8 cellular contexts compared by ENCODE assay signal in the genomic region with DNA sequence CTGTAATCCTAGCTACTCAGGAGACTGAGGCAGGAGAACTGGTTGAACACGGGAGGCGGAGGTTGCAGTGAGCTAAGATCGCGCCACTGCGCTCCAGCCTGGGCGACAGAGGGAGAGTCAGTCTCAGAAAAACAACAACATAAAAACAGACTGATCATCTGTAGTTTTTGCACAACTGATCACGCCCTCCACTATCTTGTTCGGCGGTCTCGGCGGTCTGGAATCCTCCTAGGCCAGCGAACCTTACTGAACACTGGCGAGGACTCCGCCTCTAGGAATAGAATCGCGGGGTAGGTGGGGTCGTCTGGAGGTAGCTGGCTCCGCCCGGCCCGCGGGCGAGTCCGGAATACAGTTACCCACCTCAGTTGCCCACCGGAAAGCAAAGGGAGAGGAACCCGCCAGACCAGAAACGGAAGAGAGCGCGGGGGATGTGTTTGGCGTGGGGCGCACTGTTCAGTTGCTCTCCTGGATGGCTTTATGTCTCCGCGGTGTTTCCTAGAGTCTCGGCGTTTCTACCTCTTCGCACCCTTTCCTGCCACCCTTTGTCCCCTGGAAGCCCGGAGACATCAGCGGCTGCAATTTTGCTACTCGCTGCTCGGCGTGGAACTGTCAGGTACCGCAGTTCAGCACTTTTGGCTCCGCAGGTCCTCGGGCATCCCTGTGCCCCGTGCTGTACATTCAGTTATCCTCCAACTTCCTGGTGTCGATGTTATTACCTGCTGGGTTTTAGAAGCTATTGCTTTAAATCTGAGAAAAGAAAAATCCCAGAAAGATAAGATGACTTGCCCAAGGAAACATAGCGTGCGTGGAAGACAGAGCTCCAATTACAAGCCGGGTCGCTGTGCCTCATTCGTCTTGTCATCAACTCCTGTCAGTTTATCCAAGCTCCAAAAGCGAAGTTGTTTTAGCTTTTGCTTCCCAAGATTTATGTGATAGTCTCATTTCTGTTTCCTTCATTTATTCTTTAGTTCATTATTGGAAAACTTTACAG. TPM values are rescaled to one million over a fixed set of nuclear protein-coding genes. Genes with fewer than 3 reads are reported as not detected.
DNase-seq lines count a peak whose midpoint lies in the region; ATAC-seq and TF ChIP-seq lines count a peak whose summit lies in the region.

No MANE protein-coding gene starts in this region.

- H3K36me3 Mint-ChIP-seq in CD14-positive monocyte: peaks cover 0 to 2% of the 10 kb centered on the region in 2 donors
- H3K36me3 Mint-ChIP-seq in activated CD4-positive, alpha-beta T cell treated with anti-CD3 and anti-CD28 coated beads, Interleukin-2, amount 10 ng/mL, durations not matched to agents 7 days and 5 days (ENCODE audit: low read depth): peaks cover 2% of the 10 kb centered on the region
- H3K36me3 Mint-ChIP-seq in dendritic cell treated with granulocyte-macrophage colony-stimulating factor and Interleukin-4, amounts not matched to agents 40 ng/mL and 50 ng/mL, for 4 days (ENCODE audit: low read depth): peaks cover 10% of the 10 kb centered on the region

- peak overlapping the region; percentile 63 to 91 (median 82) for H3K27ac Mint-ChIP-seq in CD14-positive monocyte
- peak overlapping the region; percentile 96 for H3K27ac Mint-ChIP-seq in activated CD4-positive, alpha-beta T cell treated with anti-CD3 and anti-CD28 coated beads, Interleukin-2, amount 10 ng/mL, durations not matched to agents 7 days and 5 days
- H3K27ac Mint-ChIP-seq in dendritic cell treated with granulocyte-macrophage colony-stimulating factor and Interleukin-4, amounts not matched to agents 40 ng/mL and 50 ng/mL, for 4 days: peak overlapping the region; percentile 87

- POLR2A ChIA-PET in activated CD4-positive, alpha-beta T cell treated with anti-CD3 and anti-CD28 coated beads, Interleukin-2, amount 10 ng/mL, durations not matched to agents 7 days and 5 days (lab: Charles Lee): interaction anchor here (0.6 to 2.4 kb wide), 5 partner anchors 11 to 167 kb away, joined by 3 to 15 read pairs (median 4); partner anchors contain the start of genes SUGT1 and VPS36

- H3K4me3 ChIP-seq in liver (ENCODE audit: low read depth in 1 of 3, low read length in 3 of 3): peak overlapping the region; percentile 81 to 92 (median 87)

- WGBS in liver: 1% methylated on average over 51 of the region's 51 CpGs

- no peaks in the 10 kb centered on the region for H3K9me3 Mint-ChIP-seq in CD14-positive monocyte
- peaks cover 2% of the 10 kb centered on the region for H3K9me3 Mint-ChIP-seq in activated CD4-positive, alpha-beta T cell treated with anti-CD3 and anti-CD28 coated beads, Interleukin-2, amount 10 ng/mL, durations not matched to agents 7 days and 5 days
- no peaks in the 10 kb centered on the region for H3K9me3 Mint-ChIP-seq in dendritic cell treated with granulocyte-macrophage colony-stimulating factor and Interleukin-4, amounts not matched to agents 40 ng/mL and 50 ng/mL, for 4 days

- H3K27me3 ChIP-seq in liver (ENCODE audit: control insufficient read depth in 4 of 4, insufficient read depth in 4 of 4, low read length in 3 of 4): no peaks in the 10 kb centered on the region

- intact Hi-C loops in CD14-positive monocyte (cut with micrococcal nuclease): no loop called here
- intact Hi-C loops in dendritic cell treated with granulocyte-macrophage colony-stimulating factor and Interleukin-4, amounts not matched to agents 40 ng/mL and 50 ng/mL, for 4 days (cut with micrococcal nuclease): loop anchor here (1.0 kb wide), 1 partner anchor 36 kb away; no protein-coding TSS in a partner anchor

- peak; percentile 92 for ATAC-seq in GM19372 (IDR thresholded peaks at IDR 0.05; ENCODE audit: low read depth, unreplicated experiment)
- peak; percentile 88 for ATAC-seq in HG03520 (IDR thresholded peaks at IDR 0.05; ENCODE audit: unreplicated experiment)

- H3K4me3 Mint-ChIP-seq in CD14-positive monocyte: peak overlapping the region; percentile 100
- peak overlapping the region; percentile 99 for H3K4me3 Mint-ChIP-seq in activated CD4-positive, alpha-beta T cell treated with anti-CD3 and anti-CD28 coated beads, Interleukin-2, amount 10 ng/mL, durations not matched to agents 7 days and 5 days
- peak overlapping the region; percentile 100 for H3K4me3 Mint-ChIP-seq in dendritic cell treated with granulocyte-macrophage colony-stimulating factor and Interleukin-4, amounts not matched to agents 40 ng/mL and 50 ng/mL, for 4 days

- H3K36me3 ChIP-seq in liver (ENCODE audit: control insufficient read depth in 4 of 4, insufficient read depth in 3 of 4, low read depth in 1 of 4, low read length in 3 of 4): peaks cover 0 to 1% (median 0%) of the 10 kb centered on the region in 4 donors

- CTCF ChIA-PET in activated CD4-positive, alpha-beta T cell treated with anti-CD3 and anti-CD28 coated beads, Interleukin-2, amount 10 ng/mL, durations not matched to agents 7 days and 5 days (lab: Charles Lee): interaction anchor here (0.7 to 2.3 kb wide), 7 partner anchors 9 to 151 kb away, joined by 3 to 10 read pairs (median 3); partner anchors contain the start of gene SUGT1

- peaks cover 1 to 17% (median 5%) of the 10 kb centered on the region in 4 donors for H3K4me1 ChIP-seq in liver (ENCODE audit: control insufficient read depth in 4 of 4, insufficient read depth in 4 of 4, low read length in 3 of 4)

- TF ChIP-seq CTCF in CD14-positive monocyte (IDR thresholded peaks at IDR 0.05) (no peak), liver (IDR thresholded peaks at IDR 0.05; ENCODE audit: low read depth, low read length, missing input control) (no peak)

- DNase-seq in CD14-positive monocyte (ENCODE audit: low spot score) (peak; percentile 63), NCI-H526 treated with DMSO at 0.1 percent for 48 hours (lab: John Stamatoyannopoulos, UW) (peak; percentile 96)
- DNase-seq in activated CD4-positive, alpha-beta T cell treated with anti-CD3 and anti-CD28 coated beads, Interleukin-2, amount 10 ng/mL, durations not matched to agents 7 days and 5 days: peak; percentile 88
- peak; percentile 83 for DNase-seq in stimulated activated CD4-positive, alpha-beta T cell treated with anti-CD3 and anti-CD28 coated beads, Interleukin-4, amount 100 ng/mL, for 1 hour

- TF ChIP-seq RAD21 in liver (IDR thresholded peaks at IDR 0.05): peak in 1 of 2 donors; percentile 19

- H3K27ac ChIP-seq in liver (ENCODE audit: low read depth in 1 of 2, low read length in 2 of 2): peak overlapping the region in 1 of 2 donors; percentile 55

- H3K27me3 Mint-ChIP-seq in CD14-positive monocyte (ENCODE audit: low read depth in 3 of 3): peaks cover 0 to 4% (median 3%) of the 10 kb centered on the region in 3 donors
- peaks cover 9% of the 10 kb centered on the region for H3K27me3 Mint-ChIP-seq in activated CD4-positive, alpha-beta T cell treated with anti-CD3 and anti-CD28 coated beads, Interleukin-2, amount 10 ng/mL, durations not matched to agents 7 days and 5 days
- peaks cover 5% of the 10 kb centered on the region for H3K27me3 Mint-ChIP-seq in dendritic cell treated with granulocyte-macrophage colony-stimulating factor and Interleukin-4, amounts not matched to agents 40 ng/mL and 50 ng/mL, for 4 days

- H3K9ac ChIP-seq in liver (ENCODE audit: low read depth in 1 of 2, low read length in 2 of 2): peak overlapping the region; percentile 5 to 60

- H3K9me3 ChIP-seq in liver (ENCODE audit: control insufficient read depth in 4 of 4, low read length in 3 of 4): no peaks in the 10 kb centered on the region

- peaks cover 21% of the 10 kb centered on the region for H3K4me1 Mint-ChIP-seq in CD14-positive monocyte
- H3K4me1 Mint-ChIP-seq in activated CD4-positive, alpha-beta T cell treated with anti-CD3 and anti-CD28 coated beads, Interleukin-2, amount 10 ng/mL, durations not matched to agents 7 days and 5 days: peaks cover 37% of the 10 kb centered on the region
- H3K4me1 Mint-ChIP-seq in dendritic cell treated with granulocyte-macrophage colony-stimulating factor and Interleukin-4, amounts not matched to agents 40 ng/mL and 50 ng/mL, for 4 days (ENCODE audit: low read depth): peaks cover 20% of the 10 kb centered on the region

TF ChIP-seq in liver, 16 proteins besides CTCF, POLR2A, EP300 and RAD21 (continues in another document):
- peak; percentile 90 to 95 for TF ChIP-seq GABPA (IDR thresholded peaks at IDR 0.05 in 1 of 2, conservative IDR thresholded peaks at IDR 0.05 in 1 of 2)
- no peak for TF ChIP-seq FOXA2 (IDR thresholded peaks at IDR 0.05)
- TF ChIP-seq REST (IDR thresholded peaks at IDR 0.05): peak; percentile 52
- TF ChIP-seq YY1 (IDR thresholded peaks at IDR 0.05): peak; percentile 67

RNA-seq across cellular contexts. Expression of gene HNRNPA1L2, which starts 24.9 kb away (rescaled TPM):
- polyA plus RNA-seq in CD14-positive monocyte (1 to 10 TPM in 1 of 2 donors, under 1 TPM in 1; 0.79 to 1.5 TPM), liver (1 to 10 TPM in 1 of 2 donors, under 1 TPM in 1; 0.81 to 2.4 TPM)
- total RNA-seq in activated CD4-positive, alpha-beta T cell treated with anti-CD3 and anti-CD28 coated beads, Interleukin-2, amount 10 ng/mL, durations not matched to agents 7 days and 5 days: 1 to 10 TPM; 7.9 to 9.1 TPM
- total RNA-seq in liver: 1 to 10 TPM; 1.0 to 1.4 TPM

RNA-seq across cellular contexts. Expression of gene SUGT1, which starts 35.3 kb away (rescaled TPM):
- polyA plus RNA-seq in CD14-positive monocyte (10 to 100 TPM; 37.7 to 40.1 TPM), liver (10 to 100 TPM; 15.5 to 24.9 TPM)
- 10 to 100 TPM; 44.0 to 48.3 TPM for total RNA-seq in activated CD4-positive, alpha-beta T cell treated with anti-CD3 and anti-CD28 coated beads, Interleukin-2, amount 10 ng/mL, durations not matched to agents 7 days and 5 days
- 10 to 100 TPM; 17.2 to 24.4 TPM for total RNA-seq in liver
